14 cellular contexts compared by ENCODE assay signal in the genomic region with DNA sequence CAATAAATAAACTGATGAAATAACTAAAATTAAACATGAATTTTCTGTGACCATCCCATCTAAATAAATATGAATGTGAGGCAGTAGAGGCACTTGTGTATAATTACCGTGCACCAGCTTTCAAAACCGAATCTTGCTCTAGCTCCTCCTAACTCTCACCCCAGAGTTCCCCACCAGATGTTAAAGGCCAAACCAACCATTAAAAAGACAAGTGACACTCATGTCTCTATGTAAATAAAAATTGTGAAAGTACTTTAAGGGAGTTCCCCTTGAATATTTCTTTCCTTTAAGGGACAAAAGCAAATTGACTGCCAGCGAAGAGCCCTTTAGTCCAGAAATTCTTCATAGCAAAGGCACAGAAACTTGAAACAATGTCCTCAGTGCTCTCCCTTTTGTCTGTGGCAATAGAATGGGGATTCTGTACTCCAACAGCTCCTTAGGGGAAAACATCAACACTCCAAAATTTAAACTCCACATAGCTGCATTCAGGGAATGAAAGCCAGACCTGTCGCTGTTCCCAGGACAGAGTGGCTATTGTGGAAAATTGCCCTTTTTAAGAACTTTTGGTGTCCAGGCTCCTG.
DNase-seq lines count a peak whose midpoint lies in the region; ATAC-seq and TF ChIP-seq lines count a peak whose summit lies in the region.
"Had no signal": no experiment of that assay in that cellular context is flagged by ENCODE, and none has a peak within 500 bp of the region (broad histone marks: within the 10 kb centered on the region; RNA-seq: fewer than 3 reads in every experiment).

No MANE protein-coding gene starts in this region.

- no peaks in the 10 kb centered on the region for H3K9me3 Mint-ChIP-seq in H9
- H3K9me3 Mint-ChIP-seq: stimulated activated naive CD8-positive, alpha-beta T cell treated with anti-CD3 and anti-CD28 coated beads, Interleukin-15, amount 100 ng/mL, for 72 hours had no signal

- H3K27ac Mint-ChIP-seq in H9: no peak overlapping the region
- H3K27ac Mint-ChIP-seq: stimulated activated naive CD8-positive, alpha-beta T cell treated with anti-CD3 and anti-CD28 coated beads, Interleukin-15, amount 100 ng/mL, for 72 hours had no signal

- H3K9ac ChIP-seq in H9 (ENCODE audit: extremely low read depth, insufficient read length, low read length): no peak overlapping the region

- H2AFZ ChIP-seq in H9 (ENCODE audit: low read length): no peak overlapping the region

- H3K56ac ChIP-seq in H9 (ENCODE audit: insufficient read length, low read depth, low read length): no peak overlapping the region

- no peaks in the 10 kb centered on the region for H3K79me1 ChIP-seq in H9 (ENCODE audit: insufficient read depth, low read depth, low read length, poor library complexity, severe bottlenecking)

- no peak overlapping the region for H4K91ac ChIP-seq in H9 (ENCODE audit: insufficient read length, low read depth, low read length)

- H3K4me1 Mint-ChIP-seq in H9: peaks cover 4% of the 10 kb centered on the region in 2 experiments; a peak in 2 of 4 replicates
- H3K4me1 Mint-ChIP-seq: stimulated activated naive CD8-positive, alpha-beta T cell treated with anti-CD3 and anti-CD28 coated beads, Interleukin-15, amount 100 ng/mL, for 72 hours had no signal

- H3K4me2 ChIP-seq in H9 (ENCODE audit: insufficient read depth, insufficient read length, low read length): no peak overlapping the region

- no peaks in the 10 kb centered on the region for H3K36me3 Mint-ChIP-seq in H9 (ENCODE audit: insufficient read depth in 1 of 3, low read depth in 3 of 3)

- H3K23me2 ChIP-seq in H9 (ENCODE audit: insufficient read length, low read depth, low read length, poor library complexity, severe bottlenecking): no peaks in the 10 kb centered on the region

- no peak overlapping the region for H3T11ph ChIP-seq in H9 (ENCODE audit: low read length)

- H3K4me3 Mint-ChIP-seq in H9: no peak overlapping the region
- H3K4me3 Mint-ChIP-seq: stimulated activated naive CD8-positive, alpha-beta T cell treated with anti-CD3 and anti-CD28 coated beads, Interleukin-15, amount 100 ng/mL, for 72 hours had no signal

- no peaks in the 10 kb centered on the region for H4K20me1 ChIP-seq in H9 (ENCODE audit: control insufficient read depth, insufficient read depth, insufficient read length)

- H2BK5ac ChIP-seq in H9 (ENCODE audit: insufficient read length, low read length): no peak overlapping the region

- H3K4me1 ChIP-seq in effector memory CD4-positive, alpha-beta T cell (ENCODE audit: control insufficient read depth, insufficient read depth, low read length, poor library complexity, severe bottlenecking): no peaks in the 10 kb centered on the region
- H3K4me1 ChIP-seq in H9 (ENCODE audit: insufficient read depth, low read length): no peaks in the 10 kb centered on the region; the same call in 1 of the 2 replicates

- TF ChIP-seq CTCF in H9 (conservative IDR thresholded peaks at IDR 0.05): no peak

- WGBS in H9 (ENCODE audit: extremely low coverage, insufficient read length, low lambda C conversion rate): no CpG with 5 or more reads among the region's 4 CpGs

- ATAC-seq in GM18858 (IDR thresholded peaks at IDR 0.05; ENCODE audit: unreplicated experiment) (peak; percentile 92), GM21447 (IDR thresholded peaks at IDR 0.05; ENCODE audit: unreplicated experiment) (peak; percentile 85), HG03045 (IDR thresholded peaks at IDR 0.05; ENCODE audit: unreplicated experiment) (peak; percentile 68)
- ATAC-seq: stimulated activated naive CD8-positive, alpha-beta T cell treated with anti-CD3 and anti-CD28 coated beads, Interleukin-15, amount 100 ng/mL, for 72 hours had no signal

- no peaks in the 10 kb centered on the region for H3K27me3 Mint-ChIP-seq in H9 (ENCODE audit: low read depth)
- H3K27me3 Mint-ChIP-seq: stimulated activated naive CD8-positive, alpha-beta T cell treated with anti-CD3 and anti-CD28 coated beads, Interleukin-15, amount 100 ng/mL, for 72 hours had no signal

- H3K14ac ChIP-seq in H9 (ENCODE audit: insufficient read depth, low read length): no peak overlapping the region

- no peaks in the 10 kb centered on the region for H3K36me3 ChIP-seq in effector memory CD4-positive, alpha-beta T cell (ENCODE audit: control insufficient read depth, insufficient read depth, low read length)
- H3K36me3 ChIP-seq: MG63 had no signal

- H3K27me3 ChIP-seq in effector memory CD4-positive, alpha-beta T cell (replicated peaks; ENCODE audit: control insufficient read depth, insufficient read depth, low read length, poor library complexity, severe bottlenecking): no peaks in the 10 kb centered on the region
- H3K27me3 ChIP-seq in H9 (ENCODE audit: insufficient read depth, low read length): no peaks in the 10 kb centered on the region
- H3K27me3 ChIP-seq: dorsolateral prefrontal cortex, MG63 had no signal

- no peak overlapping the region for H3K23ac ChIP-seq in H9 (ENCODE audit: insufficient read length, low read depth, low read length)

- H2AK5ac ChIP-seq in H9 (ENCODE audit: insufficient read length, low read length): no peak overlapping the region

- H2BK12ac ChIP-seq in H9 (ENCODE audit: insufficient read length, low read depth, low read length): no peak overlapping the region

- no peak overlapping the region for H2BK20ac ChIP-seq in H9 (ENCODE audit: low read depth, low read length, poor library complexity, severe bottlenecking)

- H3K4me3 ChIP-seq in effector memory CD4-positive, alpha-beta T cell (ENCODE audit: insufficient read depth, low read depth, low read length, poor library complexity, severe bottlenecking): no peak overlapping the region
- H3K4me3 ChIP-seq: dorsolateral prefrontal cortex, MG63 had no signal

- H3K9me3 ChIP-seq in effector memory CD4-positive, alpha-beta T cell (ENCODE audit: control insufficient read depth, low read length): no peaks in the 10 kb centered on the region
- no peaks in the 10 kb centered on the region for H3K9me3 ChIP-seq in H9 (ENCODE audit: control insufficient read depth, low read depth, low read length)
- H3K9me3 ChIP-seq: MG63 had no signal

- H3K27ac ChIP-seq in effector memory CD4-positive, alpha-beta T cell (ENCODE audit: insufficient read depth, low read length, poor library complexity, severe bottlenecking): no peak overlapping the region
- no peak overlapping the region for H3K27ac ChIP-seq in H9 (ENCODE audit: insufficient read length, low read depth, low read length)
- H3K27ac ChIP-seq: C4-2B, dorsolateral prefrontal cortex, HL-60 had no signal

- no peak overlapping the region for H3K4ac ChIP-seq in H9 (ENCODE audit: low read depth, low read length)

- H2BK15ac ChIP-seq in H9 (ENCODE audit: low read depth, low read length): no peak overlapping the region

- H4K8ac ChIP-seq in H9 (replicated peaks; ENCODE audit: insufficient read length, low read depth, low read length): no peak overlapping the region

- H3K18ac ChIP-seq in H9 (ENCODE audit: insufficient read length, low read depth, low read length): no peak overlapping the region

- DNase-seq in NCI-H345 (lab: John Stamatoyannopoulos, UW) (peak; percentile 63), NCI-H2196 treated with DMSO at 0.1 percent for 48 hours (lab: John Stamatoyannopoulos, UW; ENCODE audit: unreplicated experiment) (no peak), nucleus accumbens (lab: John Stamatoyannopoulos, UW) (no peak), H9 (no peak)
- DNase-seq in effector memory CD4-positive, alpha-beta T cell: no peak
- DNase-seq: dorsolateral prefrontal cortex; MG63; posterior cingulate gyrus; stimulated activated naive CD8-positive, alpha-beta T cell treated with anti-CD3 and anti-CD28 coated beads, Interleukin-15, amount 100 ng/mL, for 72 hours had no signal

- no peak overlapping the region for H2BK120ac ChIP-seq in H9 (ENCODE audit: low read depth, low read length, poor library complexity, severe bottlenecking)

- H4K5ac ChIP-seq in H9 (ENCODE audit: insufficient read length, low read depth, low read length): no peak overlapping the region

- H3K79me2 ChIP-seq in H9 (ENCODE audit: insufficient read depth, low read length): no peaks in the 10 kb centered on the region
